In the genomic region with DNA sequence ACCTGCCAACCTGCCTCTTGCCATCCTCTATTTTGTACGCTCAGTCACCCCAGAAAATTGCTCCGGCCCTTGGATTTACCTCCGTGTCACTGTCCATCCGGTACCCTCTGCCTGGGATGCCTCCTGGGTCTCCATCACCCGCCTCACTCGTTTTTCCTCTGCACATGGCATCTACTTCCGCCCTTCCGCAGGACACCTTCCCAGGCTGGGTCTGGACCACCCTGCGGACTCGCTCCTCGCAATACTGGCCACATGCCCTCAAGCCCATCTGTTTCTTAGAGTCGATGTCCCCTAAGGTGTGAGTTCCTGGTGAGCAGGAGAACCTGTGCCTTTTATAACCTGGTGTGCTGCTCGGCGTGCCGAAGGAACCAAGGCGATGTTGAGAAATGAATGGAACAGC, we compare ENCODE assay signal across 32 cellular contexts. TPM values are rescaled to one million over a fixed set of nuclear protein-coding genes. Genes with fewer than 3 reads are reported as not detected.
DNase-seq lines count a peak whose midpoint lies in the region; ATAC-seq and TF ChIP-seq lines count a peak whose summit lies in the region.
"Had no signal": no experiment of that assay in that cellular context is flagged by ENCODE, and none has a peak within 500 bp of the region (broad histone marks: within the 10 kb centered on the region; RNA-seq: fewer than 3 reads in every experiment).

No MANE protein-coding gene starts in this region.

- peaks cover 13% of the 10 kb centered on the region for H3K27me3 Mint-ChIP-seq in activated CD8-positive, alpha-beta memory T cell treated with anti-CD3 and anti-CD28 coated beads, Interleukin-2, amount 10 ng/mL, durations not matched to agents 7 days and 5 days
- no peaks in the 10 kb centered on the region for H3K27me3 Mint-ChIP-seq in CD8-positive, alpha-beta T cell (ENCODE audit: low read depth)

- CTCF ChIA-PET in activated CD8-positive, alpha-beta memory T cell treated with anti-CD3 and anti-CD28 coated beads, Interleukin-2, amount 10 ng/mL, durations not matched to agents 7 days and 5 days (lab: Charles Lee), result no interaction called here
- CTCF ChIA-PET in CD8-positive, alpha-beta T cell (lab: Charles Lee), result interaction anchor here (1.5 kb wide), 1 partner anchor 9 kb away, joined by 8 read pairs; no protein-coding TSS in a partner anchor

- no peaks in the 10 kb centered on the region for H3K9me3 Mint-ChIP-seq in activated CD8-positive, alpha-beta memory T cell treated with anti-CD3 and anti-CD28 coated beads, Interleukin-2, amount 10 ng/mL, durations not matched to agents 7 days and 5 days (ENCODE audit: low read depth)
- peaks cover 4% of the 10 kb centered on the region for H3K9me3 Mint-ChIP-seq in CD8-positive, alpha-beta T cell
- H3K9me3 Mint-ChIP-seq: activated naive CD4-positive, alpha-beta T cell treated with anti-CD3 and anti-CD28 coated beads, Interleukin-2, amount 10 ng/mL, durations not matched to agents 7 days and 5 days; activated T-cell treated with anti-CD3 and anti-CD28 coated beads, Interleukin-2, amount 50 U/mL, for 4 hours had no signal

- no peak overlapping the region for H3K27ac Mint-ChIP-seq in activated CD8-positive, alpha-beta memory T cell treated with anti-CD3 and anti-CD28 coated beads, Interleukin-2, amount 10 ng/mL, durations not matched to agents 7 days and 5 days
- H3K27ac Mint-ChIP-seq in CD8-positive, alpha-beta T cell, result peak overlapping the region; percentile 80
- H3K27ac Mint-ChIP-seq: activated naive CD4-positive, alpha-beta T cell treated with anti-CD3 and anti-CD28 coated beads, Interleukin-2, amount 10 ng/mL, durations not matched to agents 7 days and 5 days; IgD-negative memory B cell had no signal

- peaks cover 62% of the 10 kb centered on the region for H3K4me1 Mint-ChIP-seq in activated CD8-positive, alpha-beta memory T cell treated with anti-CD3 and anti-CD28 coated beads, Interleukin-2, amount 10 ng/mL, durations not matched to agents 7 days and 5 days
- peaks cover 87% of the 10 kb centered on the region for H3K4me1 Mint-ChIP-seq in CD8-positive, alpha-beta T cell (ENCODE audit: low read depth)

- POLR2A ChIA-PET in CD8-positive, alpha-beta T cell (lab: Charles Lee), result no interaction called here

- no peak for TF ChIP-seq CTCF in CD8-positive, alpha-beta T cell (IDR thresholded peaks at IDR 0.05)
- no peak for TF ChIP-seq CTCF in uterus (IDR thresholded peaks at IDR 0.05)

- no peaks in the 10 kb centered on the region for H3K27me3 ChIP-seq in CD8-positive, alpha-beta T cell (ENCODE audit: insufficient read depth, low read length)
- no peaks in the 10 kb centered on the region for H3K27me3 ChIP-seq in uterus
- H3K27me3 ChIP-seq: breast epithelium, colonic mucosa, right lobe of liver, transverse colon had no signal

- H3K9me3 ChIP-seq in CD8-positive, alpha-beta T cell (ENCODE audit: low read length), result no peaks in the 10 kb centered on the region
- no peaks in the 10 kb centered on the region for H3K9me3 ChIP-seq in uterus
- H3K9me3 ChIP-seq: Caco-2, colonic mucosa, prostate gland, right lobe of liver, transverse colon had no signal

- TF ChIP-seq POLR2A in uterus (IDR thresholded peaks at IDR 0.05), result no peak

- H3K36me3 Mint-ChIP-seq in activated CD8-positive, alpha-beta memory T cell treated with anti-CD3 and anti-CD28 coated beads, Interleukin-2, amount 10 ng/mL, durations not matched to agents 7 days and 5 days, result no peaks in the 10 kb centered on the region
- H3K36me3 Mint-ChIP-seq in CD8-positive, alpha-beta T cell, result peaks cover 38% of the 10 kb centered on the region
- H3K36me3 Mint-ChIP-seq: IgD-negative memory B cell had no signal

- peaks cover 94% of the 10 kb centered on the region for H3K4me1 ChIP-seq in CD8-positive, alpha-beta T cell (ENCODE audit: insufficient read depth, low read length)
- H3K4me1 ChIP-seq in uterus, result no peaks in the 10 kb centered on the region
- H3K4me1 ChIP-seq: breast epithelium, Caco-2, colonic mucosa, prostate gland, right lobe of liver, transverse colon had no signal

- H3K4me3 ChIP-seq in CD8-positive, alpha-beta T cell (ENCODE audit: low read depth, low read length), result no peak overlapping the region
- no peak overlapping the region for H3K4me3 ChIP-seq in uterus
- H3K4me3 ChIP-seq: breast epithelium, colonic mucosa, prostate gland, right lobe of liver, transverse colon had no signal

- no peak overlapping the region for H3K4me3 Mint-ChIP-seq in activated CD8-positive, alpha-beta memory T cell treated with anti-CD3 and anti-CD28 coated beads, Interleukin-2, amount 10 ng/mL, durations not matched to agents 7 days and 5 days
- peak overlapping the region; percentile 9 for H3K4me3 Mint-ChIP-seq in CD8-positive, alpha-beta T cell
- H3K4me3 Mint-ChIP-seq: activated CD8-positive, alpha-beta T cell treated with anti-CD3 and anti-CD28 coated beads, Interleukin-2, amount 10 ng/mL, durations not matched to agents 7 days and 5 days; activated naive CD4-positive, alpha-beta T cell treated with anti-CD3 and anti-CD28 coated beads, Interleukin-2, amount 10 ng/mL, durations not matched to agents 7 days and 5 days; activated T-cell treated with anti-CD3 and anti-CD28 coated beads, Interleukin-2, amount 50 U/mL, for 4 hours; IgD-negative memory B cell had no signal

- DNase-seq in activated CD8-positive, alpha-beta memory T cell treated with anti-CD3 and anti-CD28 coated beads for 24 hours, result peak; percentile 49
- no peak for DNase-seq in activated CD8-positive, alpha-beta memory T cell treated with anti-CD3 and anti-CD28 coated beads, Interleukin-2, amount 10 ng/mL, durations not matched to agents 7 days and 5 days
- peak in 1 of 7 experiments; percentile 44 for DNase-seq in CD8-positive, alpha-beta T cell
- DNase-seq in cerebellar cortex (ENCODE audit: low spot score) (peak; percentile 61), posterior vena cava (ENCODE audit: low spot score) (peak; percentile 40), uterus (no peak), left colon (no peak)
- DNase-seq: 8988T; activated CD8-positive, alpha-beta T cell treated with anti-CD3 and anti-CD28 coated beads, Interleukin-2, amount 10 ng/mL, durations not matched to agents 7 days and 5 days; activated naive CD4-positive, alpha-beta T cell treated with anti-CD3 and anti-CD28 coated beads, Interleukin-2, amount 10 ng/mL, durations not matched to agents 7 days and 5 days; activated T-cell treated with anti-CD3 and anti-CD28 coated beads, Interleukin-2, amount 50 U/mL, for 4 hours; Caco-2; colonic mucosa; effector memory CD4-positive, alpha-beta T cell; erythroblast; HCEC 1CT; mesenchymal stem cell; NCI-H1694; NCI-H446 treated with DMSO at 0.1 percent for 48 hours; NCI-H82; SIG-M5; stimulated activated CD4-positive, alpha-beta T cell treated with anti-CD3 and anti-CD28 coated beads, Interleukin-12 subunit alpha, Interleukin-12 subunit beta, amount 100 ng/mL, for 4 hours; stimulated activated CD4-positive, alpha-beta T cell treated with anti-CD3 and anti-CD28 coated beads, Interleukin-4, amount 100 ng/mL, for 1 hour; T-helper 9 cell; transverse colon had no signal

- H3K36me3 ChIP-seq in CD8-positive, alpha-beta T cell (ENCODE audit: insufficient read depth, low read length), result no peaks in the 10 kb centered on the region
- no peaks in the 10 kb centered on the region for H3K36me3 ChIP-seq in uterus
- H3K36me3 ChIP-seq: breast epithelium, colonic mucosa, prostate gland, right lobe of liver, transverse colon had no signal

- H3K27ac ChIP-seq in CD8-positive, alpha-beta T cell (ENCODE audit: low read depth, low read length), result no peak overlapping the region
- no peak overlapping the region for H3K27ac ChIP-seq in uterus
- H3K27ac ChIP-seq: breast epithelium, colonic mucosa, prostate gland, right lobe of liver, transverse colon had no signal

- intact Hi-C loops in CD8-positive, alpha-beta T cell (cut with DNase I, micrococcal nuclease), result loop anchor here in 1 of 2 experiments (2.0 kb wide), 1 partner anchor 19 kb away; no protein-coding TSS in a partner anchor
- intact Hi-C loops in posterior vena cava (cut with DNase I), result no loop called here
- intact Hi-C loops in uterus (cut with DNase I; ENCODE audit: low total_unique reads), result no loop called here
- intact Hi-C loops in left colon (cut with DNase I, micrococcal nuclease), result no loop called here

- ATAC-seq in activated CD8-positive, alpha-beta memory T cell treated with anti-CD3 and anti-CD28 coated beads, Interleukin-2, amount 10 ng/mL, durations not matched to agents 7 days and 5 days, result no peak
- ATAC-seq in CD8-positive, alpha-beta T cell, result no peak
- ATAC-seq in HG03139 (IDR thresholded peaks at IDR 0.05; ENCODE audit: unreplicated experiment) (no peak), left colon (no peak)
- ATAC-seq: activated CD8-positive, alpha-beta T cell treated with anti-CD3 and anti-CD28 coated beads, Interleukin-2, amount 10 ng/mL, durations not matched to agents 7 days and 5 days; activated T-cell treated with anti-CD3 and anti-CD28 coated beads, Interleukin-2, amount 50 U/mL, for 4 hours; left lobe of liver had no signal

RNA-seq across cellular contexts. Expression of gene APBA2, which starts 58.5 kb away (rescaled TPM):
- total RNA-seq in activated CD8-positive, alpha-beta memory T cell treated with anti-CD3 and anti-CD28 coated beads, Interleukin-2, amount 10 ng/mL, durations not matched to agents 7 days and 5 days, result 1 to 10 TPM; 2.6 to 7.9 TPM
- total RNA-seq in CD8-positive, alpha-beta T cell, result 100 to 1,000 TPM; 106 to 108 TPM
- 1 to 10 TPM; 2.7 to 4.0 TPM for total RNA-seq in posterior vena cava
- total RNA-seq in uterus, result 10 to 100 TPM in 1 of 4 donors, 1 to 10 TPM in 2, not detected in 1; 2.3 to 15.0 (median 4.6) TPM
- total RNA-seq in left colon, result 1 to 10 TPM; 1.2 to 1.6 TPM
- total RNA-seq: Caco-2, myocyte had no signal

Comparison
In these comparisons a context has a peak if more than half of its experiments do, and no peak if none do; other contexts are left out.
1. DNase-seq: peak in activated CD8-positive, alpha-beta memory T cell treated with anti-CD3 and anti-CD28 coated beads for 24 hours (single experiment), cerebellar cortex (single experiment) and posterior vena cava (single experiment); none in activated CD8-positive, alpha-beta memory T cell treated with anti-CD3 and anti-CD28 coated beads, Interleukin-2, amount 10 ng/mL, durations not matched to agents 7 days and 5 days (single experiment), uterus (0 of 2) and left colon (0 of 2).
2. RNA of gene APBA2, which starts 58.5 kb away (total RNA-seq): 106 to 108 TPM in CD8-positive, alpha-beta T cell; 2.6 to 7.9 TPM in activated CD8-positive, alpha-beta memory T cell treated with anti-CD3 and anti-CD28 coated beads, Interleukin-2, amount 10 ng/mL, durations not matched to agents 7 days and 5 days, 2.3 to 15.0 TPM in uterus, 2.7 to 4.0 TPM in posterior vena cava and 1.2 to 1.6 TPM in left colon; every median in the first group is over 4 times any median in the second.